22 cellular contexts compared by ENCODE assay signal in the genomic region with DNA sequence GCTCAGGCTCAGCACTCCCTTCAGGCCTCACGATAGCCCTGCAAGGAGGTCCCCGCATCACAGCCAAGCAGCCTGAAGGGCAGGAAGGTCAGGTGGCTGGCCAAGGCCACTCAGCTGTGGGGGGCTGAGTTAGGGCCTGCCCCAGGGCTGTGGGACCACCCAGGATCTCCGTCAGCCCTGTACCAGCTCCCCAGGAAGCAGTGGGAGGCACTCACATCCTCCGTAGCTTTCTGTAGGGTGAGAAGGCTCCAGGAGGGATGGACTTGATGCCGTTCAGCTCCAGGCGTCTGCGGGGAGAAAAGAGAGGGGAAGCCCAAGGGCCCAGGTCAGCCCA.
A peak's percentile ranks its signal among the peaks of the same experiment; 100 is the strongest.
DNase-seq lines count a peak whose midpoint lies in the region; ATAC-seq, FAIRE-seq and TF ChIP-seq lines count a peak whose summit lies in the region.
"Had no signal": no experiment of that assay in that cellular context is flagged by ENCODE, and none has a peak within 500 bp of the region (broad histone marks: within the 10 kb centered on the region; RNA-seq: fewer than 3 reads in every experiment).

No MANE protein-coding gene starts in this region.

- peak in 7 of 61 donors; percentile 7 to 57 (median 31) for DNase-seq in caudate nucleus (lab: John Stamatoyannopoulos, UW)
- peak; percentile 35 for DNase-seq in kidney
- DNase-seq in frontal cortex (ENCODE audit: low spot score in 2 of 2): no peak
- no peak for DNase-seq in activated naive CD4-positive, alpha-beta T cell treated with anti-CD3 and anti-CD28 coated beads, Interleukin-2, amount 50 U/mL, for 16 hours
- DNase-seq: ACHN; BE2C; C1 segment of cervical spinal cord; CD4-positive, CD25-positive, alpha-beta regulatory T cell; CD8-positive, alpha-beta memory T cell; COR-L47; DMS153; DMS79; GDM1; IMR-90 had no signal

- TF ChIP-seq CTCF in kidney (IDR thresholded peaks at IDR 0.05; ENCODE audit: borderline replicate concordance, extremely low read depth, insufficient read depth): no peak

- H3K4me1 ChIP-seq in kidney (ENCODE audit: control insufficient read depth in 1 of 2, insufficient read depth in 1 of 2, low read depth in 1 of 2, low read length in 2 of 2): no peaks in the 10 kb centered on the region
- H3K4me1 ChIP-seq: BE2C had no signal

- ATAC-seq in GM19395 (IDR thresholded peaks at IDR 0.05; ENCODE audit: unreplicated experiment): no peak

- no peaks in the 10 kb centered on the region for H3K36me3 ChIP-seq in kidney (ENCODE audit: control insufficient read depth in 1 of 2, insufficient read depth in 2 of 2, low read length in 2 of 2)
- H3K36me3 ChIP-seq: BE2C had no signal

- intact Hi-C loops in kidney (cut with DNase I): no loop called here

- H3K4me3 ChIP-seq in kidney (ENCODE audit: low read length in 2 of 2): no peak overlapping the region
- H3K4me3 ChIP-seq: GM23338 had no signal

- H3K9me3 ChIP-seq in kidney (ENCODE audit: control insufficient read depth in 1 of 2, low read length in 2 of 2): no peaks in the 10 kb centered on the region
- H3K9me3 ChIP-seq: BE2C had no signal

- FAIRE-seq in kidney (lab: Jason Lieb, UNC) (no peak), frontal cortex (lab: Jason Lieb, UNC) (no peak)
- FAIRE-seq: A204.1, D721Med, GM12892, GM18507, HTR-8/SVneo had no signal

- no peak overlapping the region for H3K9ac ChIP-seq in kidney (ENCODE audit: low read length in 2 of 2)

- H3K27ac ChIP-seq in caudate nucleus (ENCODE audit: low read depth, low read length) (peak overlapping the region; percentile 89), kidney (ENCODE audit: low read depth in 2 of 2, low read length in 2 of 2) (no peak overlapping the region), temporal lobe (ENCODE audit: low read depth, low read length) (peak overlapping the region; percentile 67)

Comparison
In these comparisons a context has a peak if more than half of its experiments do, and no peak if none do; other contexts are left out.
1. H3K27ac ChIP-seq: peak in caudate nucleus (single experiment) and temporal lobe (single experiment); none in kidney (0 of 2).